ENCODE assay signal across 1 cellular context in genomic region chr4:62953752-62954151, GRCh38.
TF ChIP-seq lines count a peak whose summit lies in the region.

No MANE protein-coding gene starts in this region.

TF ChIP-seq in GM23338, 12 proteins besides CTCF, POLR2A, EP300 and RAD21 (continued from another document):
- TF ChIP-seq ZNF462 (CRISPR knock-in tag; IDR thresholded peaks at IDR 0.05) (peak; percentile 64; the same call in 1 of the 2 replicates), ZNF331 (CRISPR knock-in tag; IDR thresholded peaks at IDR 0.05; ENCODE audit: low read depth) (no peak), EZH2phosphoT487 (IDR thresholded peaks at IDR 0.05; ENCODE audit: unreplicated experiment) (no peak)
